ENCODE assay signal across 2 cellular contexts in genomic region chr12:103178681-103179080, GRCh38.
TF ChIP-seq lines count a peak whose summit lies in the region.

No MANE protein-coding gene starts in this region.

TF ChIP-seq in GM12878, 131 proteins besides CTCF, POLR2A, EP300 and RAD21 (continued from another document):
- TF ChIP-seq, protein P1, sequence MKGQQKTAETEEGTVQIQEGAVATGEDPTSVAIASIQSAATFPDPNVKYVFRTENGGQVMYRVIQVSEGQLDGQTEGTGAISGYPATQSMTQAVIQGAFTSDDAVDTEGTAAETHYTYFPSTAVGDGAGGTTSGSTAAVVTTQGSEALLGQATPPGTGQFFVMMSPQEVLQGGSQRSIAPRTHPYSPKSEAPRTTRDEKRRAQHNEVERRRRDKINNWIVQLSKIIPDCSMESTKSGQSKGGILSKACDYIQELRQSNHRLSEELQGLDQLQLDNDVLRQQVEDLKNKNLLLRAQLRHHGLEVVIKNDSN (IDR thresholded peaks at IDR 0.05; ENCODE audit: borderline replicate concordance, extremely low read length, insufficient read depth, low read depth, low read length): no peak
- TF ChIP-seq SMC3 (IDR thresholded peaks at IDR 0.05; ENCODE audit: borderline replicate concordance, low read length): peak; percentile 9; the same call in 1 of the 2 replicates
- TF ChIP-seq EZH2 (IDR thresholded peaks at IDR 0.05; ENCODE audit: borderline replicate concordance, control insufficient read depth, low read depth, low read length): no peak
- peak; percentile 95 for TF ChIP-seq ZSCAN29 (IDR thresholded peaks at IDR 0.05)
- TF ChIP-seq RB1 (IDR thresholded peaks at IDR 0.05; ENCODE audit: borderline replicate concordance): no peak
- TF ChIP-seq JUNB (IDR thresholded peaks at IDR 0.05): no peak
- no peak for TF ChIP-seq HDGF (IDR thresholded peaks at IDR 0.05)
- TF ChIP-seq RUNX3 (IDR thresholded peaks at IDR 0.05; ENCODE audit: low read length): peak; percentile 8; the same call in 1 of the 2 replicates
- TF ChIP-seq RELB (IDR thresholded peaks at IDR 0.05; ENCODE audit: low read depth): 0 out of 2 replicates have a peak, but pooled peaks have one; percentile 28
- TF ChIP-seq PAX5 (IDR thresholded peaks at IDR 0.05; ENCODE audit: borderline replicate concordance, low read depth, low read length): no peak
- no peak for TF ChIP-seq SUPT20H (IDR thresholded peaks at IDR 0.05; ENCODE audit: borderline replicate concordance, control insufficient read depth, low read depth, low read length)

TF ChIP-seq in SK-N-SH, 30 proteins besides CTCF, POLR2A, EP300 and RAD21 (continued from another document):
- TF ChIP-seq POLR2AphosphoS5 (IDR thresholded peaks at IDR 0.05; ENCODE audit: low read depth, low read length) (no peak), FOXM1 (IDR thresholded peaks at IDR 0.05; ENCODE audit: low read depth) (no peak), FOSL2 (IDR thresholded peaks at IDR 0.05; ENCODE audit: borderline replicate concordance, low read depth) (no peak), EZH2phosphoT487 (IDR thresholded peaks at IDR 0.05; ENCODE audit: borderline replicate concordance, low read depth) (no peak), MEF2A (IDR thresholded peaks at IDR 0.05; ENCODE audit: borderline replicate concordance, low read depth) (no peak), FOXJ3 (CRISPR knock-in tag; IDR thresholded peaks at IDR 0.05) (no peak)
